In genomic region chr2:101410716-101411115, GRCh38 we compare ENCODE assay signal across 21 cellular contexts. TPM values are rescaled to one million over a fixed set of nuclear protein-coding genes. Genes with fewer than 3 reads are reported as not detected.
DNase-seq lines count a peak whose midpoint lies in the region; ATAC-seq and TF ChIP-seq lines count a peak whose summit lies in the region.
"Had no signal": no experiment of that assay in that cellular context is flagged by ENCODE, and none has a peak within 500 bp of the region (broad histone marks: within the 10 kb centered on the region; RNA-seq: fewer than 3 reads in every experiment).

No MANE protein-coding gene starts in this region.

- no CpG with 5 or more reads among the region's 4 CpGs for WGBS in mesendoderm (ENCODE audit: extremely low coverage, insufficient coverage, low lambda C conversion rate)

- H3K56ac ChIP-seq in mesendoderm (ENCODE audit: low read length): no peak overlapping the region

- no peak overlapping the region for H2AK5ac ChIP-seq in mesendoderm (ENCODE audit: low read length)

- no peak overlapping the region for H4K5ac ChIP-seq in mesendoderm (ENCODE audit: low read length)

- peak overlapping the region; percentile 43; the same call in 1 of the 2 replicates for H2AFZ ChIP-seq in GM23338
- H2AFZ ChIP-seq: GM23248 had no signal

- peaks cover 12% of the 10 kb centered on the region; the same call in 2 of the 3 replicates for H3K4me1 Mint-ChIP-seq in GM23338

- H3K27me3 ChIP-seq in GM23338 (ENCODE audit: insufficient read depth) (no peaks in the 10 kb centered on the region), mesendoderm (ENCODE audit: insufficient read depth, low read length, poor library complexity) (no peaks in the 10 kb centered on the region), vagina (no peaks in the 10 kb centered on the region)
- H3K27me3 ChIP-seq: MG63 had no signal

- H3K4me3 Mint-ChIP-seq in GM23338: no peak overlapping the region

- no peak for ATAC-seq in GM23338

- no peak overlapping the region for H3K4ac ChIP-seq in mesendoderm (ENCODE audit: low read depth, low read length)

- H3K9me3 ChIP-seq in vagina: no peaks in the 10 kb centered on the region
- H3K9me3 ChIP-seq: MG63 had no signal

- H3K79me1 ChIP-seq in mesendoderm (ENCODE audit: low read length): no peaks in the 10 kb centered on the region

- H3K36me3 ChIP-seq in GM23338 (ENCODE audit: insufficient read depth) (no peaks in the 10 kb centered on the region), mesendoderm (ENCODE audit: control insufficient read depth, insufficient read depth, low read length) (no peaks in the 10 kb centered on the region), vagina (no peaks in the 10 kb centered on the region)
- H3K36me3 ChIP-seq: MG63 had no signal

- H3K23ac ChIP-seq in mesendoderm (ENCODE audit: low read length): no peak overlapping the region

- H3K4me1 ChIP-seq in GM23338 (ENCODE audit: insufficient read depth) (no peaks in the 10 kb centered on the region), mesendoderm (ENCODE audit: control insufficient read depth, low read depth, low read length) (no peaks in the 10 kb centered on the region), vagina (no peaks in the 10 kb centered on the region)

- no peaks in the 10 kb centered on the region; the same call in 2 of the 3 replicates for H3K36me3 Mint-ChIP-seq in GM23338 (ENCODE audit: low read depth)

- H3K4me3 ChIP-seq in GM23338: no peak overlapping the region
- H3K4me3 ChIP-seq in mesendoderm (ENCODE audit: low read length): no peak overlapping the region
- H3K4me3 ChIP-seq in vagina: no peak overlapping the region
- H3K4me3 ChIP-seq: GM23248, MG63 had no signal

- no peak overlapping the region for H4K8ac ChIP-seq in mesendoderm (ENCODE audit: low read depth, low read length)

- no peak overlapping the region for H3K27ac Mint-ChIP-seq in GM23338

- no peak for TF ChIP-seq CTCF in GM23338 (conservative IDR thresholded peaks at IDR 0.05; ENCODE audit: low read depth in 2 of 2)
- no peak for TF ChIP-seq CTCF in vagina (IDR thresholded peaks at IDR 0.05)

- H3K27ac ChIP-seq in GM23338 (ENCODE audit: low read depth) (no peak overlapping the region), mesendoderm (ENCODE audit: low read depth, low read length) (no peak overlapping the region), vagina (no peak overlapping the region)
- H3K27ac ChIP-seq: GM23248 had no signal

- no peak overlapping the region for H2BK15ac ChIP-seq in mesendoderm (replicated peaks; ENCODE audit: low read depth)

- H3K4me2 ChIP-seq in GM23338 (no peak overlapping the region), mesendoderm (ENCODE audit: low read length) (no peak overlapping the region)

- TF ChIP-seq POLR2A in vagina (IDR thresholded peaks at IDR 0.05): no peak

- no peak overlapping the region for H3K9ac ChIP-seq in mesendoderm (ENCODE audit: low read length)
- H3K9ac ChIP-seq: GM23248 had no signal

- peaks cover 9% of the 10 kb centered on the region for H3K9me3 Mint-ChIP-seq in GM23338

- H3K79me2 ChIP-seq in GM23338 (replicated peaks; ENCODE audit: insufficient read depth): no peaks in the 10 kb centered on the region
- H3K79me2 ChIP-seq in mesendoderm (ENCODE audit: control insufficient read depth, insufficient read depth, low read length): no peaks in the 10 kb centered on the region

- no peak overlapping the region for H3K18ac ChIP-seq in mesendoderm (ENCODE audit: low read length)

- no peaks in the 10 kb centered on the region for H4K20me1 ChIP-seq in GM23338 (replicated peaks; ENCODE audit: insufficient read depth)

- H3K27me3 Mint-ChIP-seq in GM23338 (ENCODE audit: insufficient read depth, low read depth, poor library complexity): peaks cover 11% of the 10 kb centered on the region

- DNase-seq in NCI-H1417 (lab: John Stamatoyannopoulos, UW): peak in 2 of 3 experiments; percentile 26 to 42
- no peak for DNase-seq in NCI-H1417 treated with DMSO at 0.1 percent for 48 hours (lab: John Stamatoyannopoulos, UW)
- no peak for DNase-seq in GM23338 (ENCODE audit: low spot score)
- peak; percentile 7 for DNase-seq in astrocyte of the hippocampus (ENCODE audit: low read depth, low spot score)
- peak; percentile 62 for DNase-seq in mesendoderm
- DNase-seq in HPDE6-E6E7 (ENCODE audit: extremely low spot score): no peak
- no peak for DNase-seq in HK-2 (ENCODE audit: unreplicated experiment)
- DNase-seq in vagina (ENCODE audit: extremely low spot score in 2 of 2): no peak
- DNase-seq: 8988T, C1 segment of cervical spinal cord, COR-L47, DND-41, GDM1, GM23248, KG1, MG63, NCI-H1092 treated with DMSO at 0.1 percent for 48 hours, NCI-H2029 treated with DMSO at 0.1 percent for 48 hours, NCI-H226, NCI-H774, SHP77 treated with DMSO at 0.1 percent for 48 hours had no signal

- intact Hi-C loops in vagina (cut with DNase I): no loop called here

- H3K9me2 ChIP-seq in GM23338 (ENCODE audit: insufficient read depth): no peaks in the 10 kb centered on the region

- no peak overlapping the region for H2BK120ac ChIP-seq in mesendoderm (ENCODE audit: low read depth, low read length)

- H2BK5ac ChIP-seq in mesendoderm (ENCODE audit: low read length): no peak overlapping the region

- H3F3A ChIP-seq in GM23338 (replicated peaks; ENCODE audit: low read depth): no peaks in the 10 kb centered on the region

TF ChIP-seq in GM23338, 12 proteins besides CTCF, POLR2A, EP300 and RAD21:
- TF ChIP-seq EZH2phosphoT487 (IDR thresholded peaks at IDR 0.05; ENCODE audit: unreplicated experiment): no peak
- no peak for TF ChIP-seq POLR2AphosphoS5 (IDR thresholded peaks at IDR 0.05; ENCODE audit: low read depth)
- no peak for TF ChIP-seq EZH2 (IDR thresholded peaks at IDR 0.05; ENCODE audit: low read depth, unreplicated experiment)
- TF ChIP-seq CREB1 (CRISPR knock-in tag; IDR thresholded peaks at IDR 0.05; ENCODE audit: low read depth): no peak
- no peak for TF ChIP-seq STAT1 (IDR thresholded peaks at IDR 0.05; ENCODE audit: unreplicated experiment)
- TF ChIP-seq, protein P1, sequence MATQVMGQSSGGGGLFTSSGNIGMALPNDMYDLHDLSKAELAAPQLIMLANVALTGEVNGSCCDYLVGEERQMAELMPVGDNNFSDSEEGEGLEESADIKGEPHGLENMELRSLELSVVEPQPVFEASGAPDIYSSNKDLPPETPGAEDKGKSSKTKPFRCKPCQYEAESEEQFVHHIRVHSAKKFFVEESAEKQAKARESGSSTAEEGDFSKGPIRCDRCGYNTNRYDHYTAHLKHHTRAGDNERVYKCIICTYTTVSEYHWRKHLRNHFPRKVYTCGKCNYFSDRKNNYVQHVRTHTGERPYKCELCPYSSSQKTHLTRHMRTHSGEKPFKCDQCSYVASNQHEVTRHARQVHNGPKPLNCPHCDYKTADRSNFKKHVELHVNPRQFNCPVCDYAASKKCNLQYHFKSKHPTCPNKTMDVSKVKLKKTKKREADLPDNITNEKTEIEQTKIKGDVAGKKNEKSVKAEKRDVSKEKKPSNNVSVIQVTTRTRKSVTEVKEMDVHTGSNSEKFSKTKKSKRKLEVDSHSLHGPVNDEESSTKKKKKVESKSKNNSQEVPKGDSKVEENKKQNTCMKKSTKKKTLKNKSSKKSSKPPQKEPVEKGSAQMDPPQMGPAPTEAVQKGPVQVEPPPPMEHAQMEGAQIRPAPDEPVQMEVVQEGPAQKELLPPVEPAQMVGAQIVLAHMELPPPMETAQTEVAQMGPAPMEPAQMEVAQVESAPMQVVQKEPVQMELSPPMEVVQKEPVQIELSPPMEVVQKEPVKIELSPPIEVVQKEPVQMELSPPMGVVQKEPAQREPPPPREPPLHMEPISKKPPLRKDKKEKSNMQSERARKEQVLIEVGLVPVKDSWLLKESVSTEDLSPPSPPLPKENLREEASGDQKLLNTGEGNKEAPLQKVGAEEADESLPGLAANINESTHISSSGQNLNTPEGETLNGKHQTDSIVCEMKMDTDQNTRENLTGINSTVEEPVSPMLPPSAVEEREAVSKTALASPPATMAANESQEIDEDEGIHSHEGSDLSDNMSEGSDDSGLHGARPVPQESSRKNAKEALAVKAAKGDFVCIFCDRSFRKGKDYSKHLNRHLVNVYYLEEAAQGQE (IDR thresholded peaks at IDR 0.05; ENCODE audit: unreplicated experiment): no peak
- no peak for TF ChIP-seq ZNF114 (CRISPR knock-in tag; IDR thresholded peaks at IDR 0.05)
- no peak for TF ChIP-seq ETS1 (IDR thresholded peaks at IDR 0.05)
- TF ChIP-seq JUNB (IDR thresholded peaks at IDR 0.05; ENCODE audit: unreplicated experiment): no peak
- no peak for TF ChIP-seq ZNF331 (CRISPR knock-in tag; IDR thresholded peaks at IDR 0.05; ENCODE audit: low read depth)
- TF ChIP-seq NANOG (IDR thresholded peaks at IDR 0.05; ENCODE audit: borderline replicate concordance): no peak

RNA-seq across cellular contexts. Expression of gene CREG2, which starts 23.4 kb away (rescaled TPM):
- total RNA-seq in GM23338 (2014; rRNA removed; shearing (Covaris generic)): 0.12 and 2.6 TPM in 2 replicates
- polyA plus RNA-seq in GM23338 (2016; fragmentation: Nextera tagmentation; extraction: Ambion mirVana): 1.5 and 1.7 TPM in 2 replicates
- 0.08 TPM for polyA plus RNA-seq in mesendoderm (2013, experiment 1 of 2)
- polyA plus RNA-seq in mesendoderm (2013, experiment 2 of 2): 0.08 TPM
- total RNA-seq in vagina: 0.25 TPM

Comparison
In these comparisons a context has a peak if more than half of its experiments do, and no peak if none do; other contexts are left out.
1. DNase-seq: peak in NCI-H1417 (2 of 3), astrocyte of the hippocampus (single experiment) and mesendoderm (single experiment); none in NCI-H1417 treated with DMSO at 0.1 percent for 48 hours (single experiment), GM23338 (single experiment), HPDE6-E6E7 (single experiment), HK-2 (single experiment) and vagina (0 of 2).